In the genomic region with DNA sequence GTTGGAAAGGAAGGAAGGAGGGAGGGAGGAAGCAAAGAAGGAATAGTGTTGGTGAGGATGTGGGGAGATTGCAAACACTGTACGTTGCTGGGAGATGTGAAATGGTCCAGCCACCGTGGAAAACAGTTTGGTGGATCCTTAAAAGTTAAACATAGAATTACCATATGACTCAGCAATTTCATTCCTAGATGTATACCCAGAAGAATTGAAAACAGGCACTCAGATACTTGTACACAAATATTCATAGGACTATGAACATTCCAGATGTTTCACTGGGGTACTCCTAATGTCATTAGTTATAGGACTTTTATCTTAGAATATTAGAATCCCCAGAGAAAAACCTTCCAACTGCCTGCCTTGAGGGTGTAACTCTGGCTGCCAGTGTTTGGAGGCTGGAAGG, we compare ENCODE assay signal across 2 cellular contexts.
TF ChIP-seq lines count a peak whose summit lies in the region.

No MANE protein-coding gene starts in this region.

TF ChIP-seq in A549, 52 proteins besides CTCF, POLR2A, EP300 and RAD21 (continued from another document):
- TF ChIP-seq FOSL2 (IDR thresholded peaks at IDR 0.05) (no peak), FOSL2 (CRISPR knock-in tag; IDR thresholded peaks at IDR 0.05) (no peak), NFE2L2 (conservative IDR thresholded peaks at IDR 0.05; ENCODE audit: low read length) (peak; percentile 67), ZSCAN20 (CRISPR knock-in tag; IDR thresholded peaks at IDR 0.05) (no peak)
- TF ChIP-seq, protein P1, sequence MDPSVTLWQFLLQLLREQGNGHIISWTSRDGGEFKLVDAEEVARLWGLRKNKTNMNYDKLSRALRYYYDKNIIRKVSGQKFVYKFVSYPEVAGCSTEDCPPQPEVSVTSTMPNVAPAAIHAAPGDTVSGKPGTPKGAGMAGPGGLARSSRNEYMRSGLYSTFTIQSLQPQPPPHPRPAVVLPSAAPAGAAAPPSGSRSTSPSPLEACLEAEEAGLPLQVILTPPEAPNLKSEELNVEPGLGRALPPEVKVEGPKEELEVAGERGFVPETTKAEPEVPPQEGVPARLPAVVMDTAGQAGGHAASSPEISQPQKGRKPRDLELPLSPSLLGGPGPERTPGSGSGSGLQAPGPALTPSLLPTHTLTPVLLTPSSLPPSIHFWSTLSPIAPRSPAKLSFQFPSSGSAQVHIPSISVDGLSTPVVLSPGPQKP (IDR thresholded peaks at IDR 0.05; ENCODE audit: low read depth, low read length) = no peak

TF ChIP-seq in GM12878, 131 proteins besides CTCF, POLR2A, EP300 and RAD21:
- TF ChIP-seq, protein P2, sequence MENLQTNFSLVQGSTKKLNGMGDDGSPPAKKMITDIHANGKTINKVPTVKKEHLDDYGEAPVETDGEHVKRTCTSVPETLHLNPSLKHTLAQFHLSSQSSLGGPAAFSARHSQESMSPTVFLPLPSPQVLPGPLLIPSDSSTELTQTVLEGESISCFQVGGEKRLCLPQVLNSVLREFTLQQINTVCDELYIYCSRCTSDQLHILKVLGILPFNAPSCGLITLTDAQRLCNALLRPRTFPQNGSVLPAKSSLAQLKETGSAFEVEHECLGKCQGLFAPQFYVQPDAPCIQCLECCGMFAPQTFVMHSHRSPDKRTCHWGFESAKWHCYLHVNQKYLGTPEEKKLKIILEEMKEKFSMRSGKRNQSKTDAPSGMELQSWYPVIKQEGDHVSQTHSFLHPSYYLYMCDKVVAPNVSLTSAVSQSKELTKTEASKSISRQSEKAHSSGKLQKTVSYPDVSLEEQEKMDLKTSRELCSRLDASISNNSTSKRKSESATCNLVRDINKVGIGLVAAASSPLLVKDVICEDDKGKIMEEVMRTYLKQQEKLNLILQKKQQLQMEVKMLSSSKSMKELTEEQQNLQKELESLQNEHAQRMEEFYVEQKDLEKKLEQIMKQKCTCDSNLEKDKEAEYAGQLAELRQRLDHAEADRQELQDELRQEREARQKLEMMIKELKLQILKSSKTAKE (IDR thresholded peaks at IDR 0.05; ENCODE audit: low read depth, poor library complexity, severe bottlenecking) = no peak
- TF ChIP-seq HDAC6 (IDR thresholded peaks at IDR 0.05; ENCODE audit: unreplicated experiment) (no peak), BRCA1 (IDR thresholded peaks at IDR 0.05; ENCODE audit: low read depth, low read length) (no peak), EED (IDR thresholded peaks at IDR 0.05; ENCODE audit: low read depth) (no peak), BACH1 (IDR thresholded peaks at IDR 0.05; ENCODE audit: borderline replicate concordance) (peak; percentile 66; the same call in 1 of the 2 replicates), POLR2AphosphoS5 (IDR thresholded peaks at IDR 0.05; ENCODE audit: low read length) (peak; percentile 59), MTA2 (IDR thresholded peaks at IDR 0.05; ENCODE audit: low read depth) (no peak), CHD2 (IDR thresholded peaks at IDR 0.05; ENCODE audit: borderline replicate concordance, low read depth, low read length) (no peak)
